20 cellular contexts compared by ENCODE assay signal in the genomic region with DNA sequence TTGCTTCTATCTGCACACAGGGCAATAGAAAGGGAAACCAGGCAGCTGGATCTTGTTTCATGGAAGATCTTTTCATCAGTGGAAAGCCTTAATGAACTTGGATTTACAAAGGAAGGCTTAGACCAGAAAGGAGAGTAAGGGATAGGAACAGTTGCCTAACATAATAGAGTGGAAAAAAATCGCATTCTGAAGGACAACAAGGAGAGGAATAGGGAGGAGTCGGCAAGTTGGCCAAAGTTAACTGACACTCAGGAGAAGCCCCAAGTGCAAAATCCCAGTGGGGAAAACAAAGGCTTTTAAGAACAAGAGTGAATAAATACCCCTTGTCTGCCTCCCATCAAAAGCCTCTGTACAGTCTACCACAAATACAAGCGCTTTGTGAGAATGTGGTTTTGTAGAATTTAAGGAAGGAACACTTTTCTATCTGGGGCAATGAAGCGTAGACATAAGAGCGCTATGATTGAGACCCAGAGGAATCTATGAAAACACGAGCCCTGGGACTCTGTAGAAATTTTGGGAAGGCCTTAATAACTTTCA.
"Had no signal": no experiment of that assay in that cellular context is flagged by ENCODE, and none has a peak within 500 bp of the region (broad histone marks: within the 10 kb centered on the region; RNA-seq: fewer than 3 reads in every experiment).

No MANE protein-coding gene starts in this region.

- ATAC-seq: activated CD4-positive, alpha-beta T cell treated with anti-CD3 and anti-CD28 coated beads for 36 hours; activated CD8-positive, alpha-beta memory T cell treated with anti-CD3 and anti-CD28 coated beads, Interleukin-2, amount 10 ng/mL, durations not matched to agents 7 days and 5 days; gastroesophageal sphincter; left lobe of liver; stimulated activated memory B cell treated with anti-CD40 and anti-IgM and Interleukin-4, amounts not matched to agents 10 μg/mL and 1 μg/mL and 100 μg/mL, for 72 hours; T-helper 17 cell had no signal

- H3K27me3 ChIP-seq: tibial artery, uterus had no signal

- H3K4me1 ChIP-seq: gastroesophageal sphincter, parathyroid adenoma, tibial artery, uterus had no signal

- H3K4me3 ChIP-seq: gastroesophageal sphincter, tibial artery, uterus had no signal

- H3K27ac ChIP-seq: gastroesophageal sphincter, neutrophil, parathyroid adenoma, tibial artery, uterus, WERI-Rb-1 had no signal

- DNase-seq: activated CD4-positive, alpha-beta memory T cell treated with anti-CD3 and anti-CD28 coated beads for 36 hours; activated CD4-positive, alpha-beta T cell treated with anti-CD3 and anti-CD28 coated beads for 36 hours; activated CD8-positive, alpha-beta memory T cell treated with anti-CD3 and anti-CD28 coated beads, Interleukin-2, amount 10 ng/mL, durations not matched to agents 7 days and 5 days; activated naive CD4-positive, alpha-beta T cell treated with anti-CD3 and anti-CD28 coated beads, Interleukin-2, amount 10 ng/mL, durations not matched to agents 7 days and 5 days; activated T-cell treated with anti-CD3 and anti-CD28 coated beads, Interleukin-2, amount 50 U/mL, for 1 hour; central memory CD4-positive, alpha-beta T cell; cortex of kidney; effector CD8-positive, alpha-beta T cell; mammary epithelial cell; naive B cell; stimulated activated CD4-positive, alpha-beta T cell treated with anti-CD3 and anti-CD28 coated beads, Interleukin-2, amount 100 ng/mL, for 48 hours; T-helper 17 cell; tibial artery; uterus; WERI-Rb-1 had no signal

- H3K9me3 ChIP-seq: gastroesophageal sphincter, neutrophil, tibial artery, uterus had no signal

- H3K36me3 ChIP-seq: gastroesophageal sphincter, neutrophil, tibial artery, uterus, WERI-Rb-1 had no signal
